Comparison of ENCODE assay signal across 8 cellular contexts in genomic region chr10:12195603-12196506, GRCh38. TPM values are rescaled to one million over a fixed set of nuclear protein-coding genes. Genes with fewer than 3 reads are reported as not detected.
DNase-seq lines count a peak whose midpoint lies in the region; ATAC-seq and TF ChIP-seq lines count a peak whose summit lies in the region.

Gene CDC123, plus strand, starts transcription at chr10:12196188. Its CDS starts 58 bp downstream, at chr10:12196246.
Gene NUDT5, minus strand, starts transcription at chr10:12195891. Its CDS starts 9,600 bp downstream, at chr10:12186291.

- TF ChIP-seq CTCF in Loucy (conservative IDR thresholded peaks at IDR 0.05; ENCODE audit: low read length), result peak; percentile 19; the same call in 1 of the 2 replicates
- TF ChIP-seq CTCF in fibroblast of the aortic adventitia (IDR thresholded peaks at IDR 0.05; ENCODE audit: insufficient read depth, low read length), result no peak
- no peak for TF ChIP-seq CTCF in nephron (IDR thresholded peaks at IDR 0.05; ENCODE audit: unreplicated experiment in 3 of 3)

- H3K4me3 Mint-ChIP-seq in nephron, result peak within 1 kb of the TSS; percentile 93 to 96 (median 95)

- H3F3A ChIP-seq in Loucy (ENCODE audit: low read depth), result no peaks in the 10 kb centered on the region

- peaks cover 87% of the 10 kb centered on the region for H3K79me2 ChIP-seq in Loucy (ENCODE audit: insufficient read depth, low read length)

- H3K27me3 ChIP-seq in H7 (ENCODE audit: control insufficient read depth, insufficient read depth, low read length) (no peaks in the 10 kb centered on the region), Loucy (ENCODE audit: insufficient read depth, low read length, poor library complexity, severe bottlenecking) (no peaks in the 10 kb centered on the region)

- H3K4me1 ChIP-seq in ES-I3 (ENCODE audit: insufficient read depth, low read length) (no peaks in the 10 kb centered on the region), Loucy (ENCODE audit: insufficient read depth, low read length, poor library complexity, severe bottlenecking) (peaks cover 43% of the 10 kb centered on the region)

- H3K27me3 Mint-ChIP-seq in nephron (ENCODE audit: low read depth), result no peaks in the 10 kb centered on the region

- peak within 1 kb of the TSS; percentile 97 to 99 (median 98) for H3K27ac Mint-ChIP-seq in nephron

- no peaks in the 10 kb centered on the region for H3K9me2 ChIP-seq in Loucy (replicated peaks; ENCODE audit: low read depth, low read length)

- H2AFZ ChIP-seq in Loucy (ENCODE audit: low read length), result peak within 1 kb of the TSS; percentile 96

- H3K9me3 ChIP-seq in ES-I3 (ENCODE audit: control insufficient read depth, insufficient read depth, low read length), result no peaks in the 10 kb centered on the region
- no peaks in the 10 kb centered on the region for H3K9me3 ChIP-seq in Loucy (ENCODE audit: insufficient read depth, low read depth, low read length)

- H3K4me1 Mint-ChIP-seq in nephron, result peaks cover 46% of the 10 kb centered on the region

- H4K20me1 ChIP-seq in Loucy (ENCODE audit: insufficient read depth, low read length, poor library complexity, severe bottlenecking), result peaks cover 23% of the 10 kb centered on the region

- peak within 1 kb of the TSS; percentile 95 for H3K9ac ChIP-seq in ES-I3 (ENCODE audit: low read depth, low read length)
- H3K9ac ChIP-seq in Loucy (ENCODE audit: low read depth, low read length, poor library complexity, severe bottlenecking), result peak within 1 kb of the TSS; percentile 87

- peak within 1 kb of the TSS; percentile 90 for H3K4me3 ChIP-seq in H7 (ENCODE audit: insufficient read depth, low read depth, low read length)
- H3K4me3 ChIP-seq in Loucy (ENCODE audit: low read length, poor library complexity, severe bottlenecking), result peak within 1 kb of the TSS; percentile 91
- H3K4me3 ChIP-seq in fibroblast of the aortic adventitia (ENCODE audit: low read depth, low read length), result peak within 1 kb of the TSS; percentile 99

- peaks cover 11% of the 10 kb centered on the region for H3K36me3 Mint-ChIP-seq in nephron (ENCODE audit: low read depth)

- H3K36me3 ChIP-seq in ES-I3 (ENCODE audit: insufficient read depth, low read length) (peaks cover 8% of the 10 kb centered on the region), H7 (replicated peaks; ENCODE audit: control insufficient read depth, insufficient read depth, low read length) (peaks cover 5% of the 10 kb centered on the region), Loucy (ENCODE audit: insufficient read depth, low read length) (peaks cover 9% of the 10 kb centered on the region)

- peak within 1 kb of the TSS; percentile 88 for H3K4me2 ChIP-seq in Loucy (ENCODE audit: low read depth, low read length, poor library complexity, severe bottlenecking)

- H3K9me3 Mint-ChIP-seq in nephron, result no peaks in the 10 kb centered on the region

- DNase-seq in H7 (peak; percentile 91), SHP77 (lab: John Stamatoyannopoulos, UW) (peak; percentile 91), fibroblast of the aortic adventitia (ENCODE audit: low read depth) (peak; percentile 92)
- peak; percentile 78 for DNase-seq in activated effector memory CD4-positive, alpha-beta T cell treated with Interleukin-2 at 50 U/mL for 16 hours
- DNase-seq in stimulated activated naive CD8-positive, alpha-beta T cell treated with anti-CD3 and anti-CD28 coated beads, Interleukin-15, Interleukin-2, amounts not matched to agents 100 U/mL and 50 U/mL, for 24 hours, result peak; percentile 88

- ATAC-seq in stimulated activated naive CD8-positive, alpha-beta T cell treated with anti-CD3 and anti-CD28 coated beads, Interleukin-15, Interleukin-2, amounts not matched to agents 100 U/mL and 50 U/mL, for 24 hours, result peak; percentile 95

RNA-seq across cellular contexts. Expression of gene CDC123, which starts in this region (rescaled TPM):
- 180 and 231 TPM in 2 replicates for total RNA-seq in H7 (2014; rRNA removed; shearing (Covaris generic))
- 60.2 and 93.0 TPM in 2 replicates for total RNA-seq in fibroblast of the aortic adventitia (ENCODE audit: low replicate concordance)

RNA-seq across cellular contexts. Expression of gene NUDT5, which starts in this region (rescaled TPM):
- total RNA-seq in H7 (2014; rRNA removed; shearing (Covaris generic)), result 93.0 and 108 TPM in 2 replicates
- total RNA-seq in fibroblast of the aortic adventitia (ENCODE audit: low replicate concordance), result 28.5 and 63.9 TPM in 2 replicates

Comparison
In these comparisons a context has a peak if more than half of its experiments do, and no peak if none do; other contexts are left out.
1. Peak in every context shown above with its lines: DNase-seq, ATAC-seq and H3K4me3 ChIP-seq.